In the genomic region with DNA sequence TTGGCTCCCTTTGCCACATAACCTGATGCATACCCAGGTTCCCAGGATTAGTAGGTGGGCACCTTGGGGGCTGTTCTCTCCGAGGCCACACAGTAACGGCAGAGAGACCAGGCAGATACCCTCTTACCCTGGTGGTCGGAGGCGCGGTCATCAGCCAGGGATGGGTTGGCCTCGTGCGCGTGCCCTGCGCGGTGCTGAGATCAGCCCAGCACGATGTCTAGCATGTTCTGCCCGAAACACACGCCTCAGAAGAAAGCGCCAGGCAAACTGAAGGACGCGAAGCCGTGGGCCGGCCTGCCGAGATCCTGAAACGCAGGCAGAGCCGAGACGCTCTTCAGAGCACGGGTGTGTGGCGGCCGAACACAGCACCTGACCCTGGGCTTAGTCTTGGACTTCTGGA, we compare ENCODE assay signal across 24 cellular contexts. TPM values are rescaled to one million over a fixed set of nuclear protein-coding genes. Genes with fewer than 3 reads are reported as not detected.
"Had no signal": no experiment of that assay in that cellular context is flagged by ENCODE, and none has a peak within 500 bp of the region (broad histone marks: within the 10 kb centered on the region; RNA-seq: fewer than 3 reads in every experiment).

No MANE protein-coding gene starts in this region.

- H3K36me3 Mint-ChIP-seq: activated CD8-positive, alpha-beta memory T cell treated with anti-CD3 and anti-CD28 coated beads, Interleukin-2, amount 10 ng/mL, durations not matched to agents 7 days and 5 days; activated naive CD4-positive, alpha-beta T cell treated with anti-CD3 and anti-CD28 coated beads, Interleukin-2, amount 50 U/mL, for 24 hours had no signal

- H3K4me3 ChIP-seq: breast epithelium had no signal

- H3K27ac Mint-ChIP-seq: activated B cell treated with CpG ODN at 0.5 μM for 24 hours; activated CD4-positive, alpha-beta T cell treated with anti-CD3 and anti-CD28 coated beads, Interleukin-2, amount 10 ng/mL, durations not matched to agents 24 days and 14 days; activated CD8-positive, alpha-beta memory T cell treated with anti-CD3 and anti-CD28 coated beads, Interleukin-2, amount 10 ng/mL, durations not matched to agents 7 days and 5 days; activated naive CD4-positive, alpha-beta T cell treated with anti-CD3 and anti-CD28 coated beads, Interleukin-2, amount 50 U/mL, for 24 hours; activated T-cell treated with anti-CD3 and anti-CD28 coated beads, Interleukin-2, amount 50 U/mL, for 24 hours; activated T-helper 1 cell treated with anti-CD3 and anti-CD28 coated beads, Interleukin-12 subunit alpha, Interleukin-12 subunit beta, Interleukin-2, Interleukin-4 antibody, amounts not matched to agents 30 ng/mL and 10 ng/mL and 1 ng/mL, durations not matched to agents 14 hours and 24 hours and 36 hours; T-helper 17 cell had no signal

- H3K36me3 ChIP-seq: breast epithelium had no signal

- DNase-seq: activated B cell treated with CpG ODN at 0.5 μM for 24 hours; activated CD4-positive, alpha-beta T cell treated with anti-CD3 and anti-CD28 coated beads for 1 hour; activated CD4-positive, alpha-beta T cell treated with anti-CD3 and anti-CD28 coated beads, Interleukin-2, amount 10 ng/mL, durations not matched to agents 24 days and 14 days; activated CD4-positive, alpha-beta T cell treated with anti-CD3 and anti-CD28 coated beads, Interleukin-2, amount 50 U/mL, for 48 hours; activated CD8-positive, alpha-beta memory T cell treated with anti-CD3 and anti-CD28 coated beads, Interleukin-2, amount 10 ng/mL, durations not matched to agents 7 days and 5 days; activated effector memory CD4-positive, alpha-beta T cell treated with Interleukin-2 at 50 U/mL for 16 hours; activated naive CD4-positive, alpha-beta T cell; activated T-cell treated with anti-CD3 and anti-CD28 coated beads, Interleukin-2, amount 50 U/mL, for 24 hours; Kasumi-1; KBM-7; NCI-H1048; NCI-H146; NCI-H187 treated with DMSO at 0.1 percent for 48 hours; NCI-H2081 treated with DMSO at 0.1 percent for 48 hours; NCI-H446; NCI-H524; PC-3; SIG-M5; T-helper 17 cell; T-helper 9 cell had no signal

- H3K4me3 Mint-ChIP-seq: activated B cell treated with CpG ODN at 0.5 μM for 24 hours; activated CD4-positive, alpha-beta T cell treated with anti-CD3 and anti-CD28 coated beads, Interleukin-2, amount 10 ng/mL, durations not matched to agents 24 days and 14 days; activated CD8-positive, alpha-beta memory T cell treated with anti-CD3 and anti-CD28 coated beads, Interleukin-2, amount 10 ng/mL, durations not matched to agents 7 days and 5 days; activated naive CD4-positive, alpha-beta T cell treated with anti-CD3 and anti-CD28 coated beads, Interleukin-2, amount 50 U/mL, for 24 hours; activated T-cell treated with anti-CD3 and anti-CD28 coated beads, Interleukin-2, amount 50 U/mL, for 24 hours; activated T-helper 1 cell treated with anti-CD3 and anti-CD28 coated beads, Interleukin-12 subunit alpha, Interleukin-12 subunit beta, Interleukin-2, Interleukin-4 antibody, amounts not matched to agents 30 ng/mL and 10 ng/mL and 1 ng/mL, durations not matched to agents 14 hours and 24 hours and 36 hours; T-helper 17 cell had no signal

- H3K9me3 Mint-ChIP-seq: activated B cell treated with CpG ODN at 0.5 μM for 24 hours; activated CD4-positive, alpha-beta T cell treated with anti-CD3 and anti-CD28 coated beads, Interleukin-2, amount 10 ng/mL, durations not matched to agents 24 days and 14 days; activated naive CD4-positive, alpha-beta T cell treated with anti-CD3 and anti-CD28 coated beads, Interleukin-2, amount 50 U/mL, for 24 hours; activated T-cell treated with anti-CD3 and anti-CD28 coated beads, Interleukin-2, amount 50 U/mL, for 24 hours; activated T-helper 1 cell treated with anti-CD3 and anti-CD28 coated beads, Interleukin-12 subunit alpha, Interleukin-12 subunit beta, Interleukin-2, Interleukin-4 antibody, amounts not matched to agents 30 ng/mL and 10 ng/mL and 1 ng/mL, durations not matched to agents 14 hours and 24 hours and 36 hours had no signal

- H3K4me1 Mint-ChIP-seq: activated B cell treated with CpG ODN at 0.5 μM for 24 hours; activated CD4-positive, alpha-beta T cell treated with anti-CD3 and anti-CD28 coated beads, Interleukin-2, amount 10 ng/mL, durations not matched to agents 24 days and 14 days; activated CD8-positive, alpha-beta memory T cell treated with anti-CD3 and anti-CD28 coated beads, Interleukin-2, amount 10 ng/mL, durations not matched to agents 7 days and 5 days; activated naive CD4-positive, alpha-beta T cell treated with anti-CD3 and anti-CD28 coated beads, Interleukin-2, amount 50 U/mL, for 24 hours had no signal

- ATAC-seq: activated CD8-positive, alpha-beta memory T cell treated with anti-CD3 and anti-CD28 coated beads, Interleukin-2, amount 10 ng/mL, durations not matched to agents 7 days and 5 days; PC-3; T-helper 17 cell had no signal

- H3K27ac ChIP-seq: breast epithelium had no signal

- H3K4me1 ChIP-seq: breast epithelium had no signal

- H3K27me3 Mint-ChIP-seq: activated CD4-positive, alpha-beta T cell treated with anti-CD3 and anti-CD28 coated beads, Interleukin-2, amount 10 ng/mL, durations not matched to agents 24 days and 14 days; activated CD8-positive, alpha-beta memory T cell treated with anti-CD3 and anti-CD28 coated beads, Interleukin-2, amount 10 ng/mL, durations not matched to agents 7 days and 5 days had no signal

RNA-seq across cellular contexts. Expression of gene CFAP46, which starts 34.7 kb away (rescaled TPM):
- total RNA-seq: activated CD4-positive, alpha-beta T cell treated with anti-CD3 and anti-CD28 coated beads, Interleukin-2, amount 10 ng/mL, durations not matched to agents 24 days and 14 days; activated CD8-positive, alpha-beta memory T cell treated with anti-CD3 and anti-CD28 coated beads, Interleukin-2, amount 10 ng/mL, durations not matched to agents 7 days and 5 days; activated T-helper 1 cell treated with anti-CD3 and anti-CD28 coated beads, Interleukin-12 subunit alpha, Interleukin-12 subunit beta, Interleukin-2, Interleukin-4 antibody, amounts not matched to agents 30 ng/mL and 10 ng/mL and 1 ng/mL, durations not matched to agents 14 hours and 24 hours and 36 hours; T-helper 17 cell had no signal
- polyA plus RNA-seq: aorta had no signal
